In genomic region chr16:19710991-19711545, GRCh38 we compare ENCODE assay signal across 2 cellular contexts.
A peak's percentile ranks its signal among the peaks of the same experiment; 100 is the strongest.
TF ChIP-seq lines count a peak whose summit lies in the region.

No MANE protein-coding gene starts in this region.

TF ChIP-seq in HEK293, 187 proteins besides CTCF, POLR2A, EP300 and RAD21:
- TF ChIP-seq ZBTB17 (tag by site-specific recombination; IDR thresholded peaks at IDR 0.05) (peak; percentile 19; the same call in 1 of the 2 replicates), ZNF184 (tag by site-specific recombination; IDR thresholded peaks at IDR 0.05) (no peak), ZBTB20 (tag by site-specific recombination; IDR thresholded peaks at IDR 0.05) (0 out of 2 replicates have a peak, but pooled peaks have one; percentile 26)

TF ChIP-seq in K562, 482 proteins besides CTCF, POLR2A, EP300 and RAD21:
- TF ChIP-seq POLR2G (IDR thresholded peaks at IDR 0.05; ENCODE audit: low read depth, low read length), result peak; percentile 44
- TF ChIP-seq MAFF (IDR thresholded peaks at IDR 0.05; ENCODE audit: low read length), result no peak
